ENCODE assay signal across 25 cellular contexts in genomic region chr7:791481-791880, GRCh38.
"Had no signal": no experiment of that assay in that cellular context is flagged by ENCODE, and none has a peak within 500 bp of the region (broad histone marks: within the 10 kb centered on the region; RNA-seq: fewer than 3 reads in every experiment).

No MANE protein-coding gene starts in this region.

- DNase-seq: heart right ventricle; left colon; mammary epithelial cell; mesenchymal stem cell; naive thymus-derived CD8-positive, alpha-beta T cell; nucleus accumbens; small intestine; spleen; stimulated activated CD4-positive, alpha-beta T cell treated with anti-CD3 and anti-CD28 coated beads, Interleukin-4, amount 100 ng/mL, for 24 hours; stimulated activated naive CD4-positive, alpha-beta T cell; tibial artery; trophoblast cell; uterus had no signal

- H3K27ac Mint-ChIP-seq: naive thymus-derived CD8-positive, alpha-beta T cell; stimulated activated naive CD8-positive, alpha-beta T cell treated with anti-CD3 and anti-CD28 coated beads, Interleukin-15, Interleukin-2, amounts not matched to agents 100 ng/mL and 50 ng/mL, for 24 hours had no signal

- H3K9me3 ChIP-seq: heart right ventricle, left lung, lower lobe of right lung, pancreas, psoas muscle, spleen, suprapubic skin, thoracic aorta, tibial artery, uterus had no signal

- ATAC-seq: heart right ventricle; left colon; left lung; lower lobe of right lung; naive thymus-derived CD8-positive, alpha-beta T cell; pancreas; psoas muscle; right cardiac atrium; sciatic nerve; stimulated activated effector memory CD8-positive, alpha-beta T cell treated with anti-CD3 and anti-CD28 coated beads, Interleukin-12 subunit alpha, Interleukin-12 subunit beta, amount 100 ng/mL, for 72 hours had no signal

- H3K4me3 ChIP-seq: heart right ventricle, hepatocyte, left lung, lower lobe of right lung, pancreas, psoas muscle, spleen, suprapubic skin, thoracic aorta, tibial artery, uterus had no signal

- H3K4me3 Mint-ChIP-seq: naive thymus-derived CD8-positive, alpha-beta T cell; neural crest cell; stimulated activated effector memory CD8-positive, alpha-beta T cell treated with anti-CD3 and anti-CD28 coated beads, Interleukin-12 subunit alpha, Interleukin-12 subunit beta, amount 100 ng/mL, for 72 hours; stimulated activated naive CD8-positive, alpha-beta T cell treated with anti-CD3 and anti-CD28 coated beads, Interleukin-15, Interleukin-2, amounts not matched to agents 100 ng/mL and 50 ng/mL, for 24 hours had no signal

- H3K27me3 ChIP-seq: heart right ventricle, hepatocyte, left lung, pancreas, spleen, suprapubic skin, tibial artery, uterus had no signal

- H3K27ac ChIP-seq: heart right ventricle, hepatocyte, left lung, lower lobe of right lung, pancreas, psoas muscle, spleen, suprapubic skin, thoracic aorta, tibial artery, uterus had no signal

- H3K36me3 ChIP-seq: left lung, lower lobe of right lung, pancreas, suprapubic skin, thoracic aorta, uterus had no signal

- H3K4me1 Mint-ChIP-seq: neural crest cell; stimulated activated effector memory CD8-positive, alpha-beta T cell treated with anti-CD3 and anti-CD28 coated beads, Interleukin-12 subunit alpha, Interleukin-12 subunit beta, amount 100 ng/mL, for 72 hours had no signal

- H3K4me1 ChIP-seq: left lung, lower lobe of right lung, pancreas, uterus had no signal

- H3K27me3 Mint-ChIP-seq: naive thymus-derived CD8-positive, alpha-beta T cell; stimulated activated naive CD8-positive, alpha-beta T cell treated with anti-CD3 and anti-CD28 coated beads, Interleukin-15, Interleukin-2, amounts not matched to agents 100 ng/mL and 50 ng/mL, for 24 hours had no signal

- H3K9me3 Mint-ChIP-seq: naive thymus-derived CD8-positive, alpha-beta T cell; stimulated activated effector memory CD8-positive, alpha-beta T cell treated with anti-CD3 and anti-CD28 coated beads, Interleukin-12 subunit alpha, Interleukin-12 subunit beta, amount 100 ng/mL, for 72 hours; stimulated activated naive CD8-positive, alpha-beta T cell treated with anti-CD3 and anti-CD28 coated beads, Interleukin-15, Interleukin-2, amounts not matched to agents 100 ng/mL and 50 ng/mL, for 24 hours had no signal
